Comparison of ENCODE assay signal across 1 cellular context in the genomic region with DNA sequence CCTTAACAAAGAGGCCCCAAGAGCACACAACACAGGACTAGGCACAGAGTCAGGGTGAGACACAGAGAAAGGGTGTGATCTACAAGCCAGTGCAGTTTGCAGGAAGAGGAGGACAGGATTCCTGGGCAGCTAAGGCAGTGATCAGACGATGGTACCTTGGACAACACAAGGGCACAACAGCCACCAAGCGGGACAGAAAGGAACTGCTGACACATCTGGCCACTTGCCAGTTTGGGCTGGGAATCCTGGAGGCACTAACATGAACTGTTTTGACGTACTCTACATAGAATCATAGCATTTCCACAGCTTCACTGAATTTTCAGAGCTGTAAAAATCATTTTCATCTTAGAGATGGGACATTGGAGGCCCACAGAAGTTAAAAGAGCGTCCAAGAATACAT.
TF ChIP-seq lines count a peak whose summit lies in the region.

No MANE protein-coding gene starts in this region.

TF ChIP-seq in GM23338, 12 proteins besides CTCF, POLR2A, EP300 and RAD21 (continued from another document):
- TF ChIP-seq POLR2AphosphoS5 (IDR thresholded peaks at IDR 0.05; ENCODE audit: low read depth) (no peak), ZNF331 (CRISPR knock-in tag; IDR thresholded peaks at IDR 0.05; ENCODE audit: low read depth) (no peak), JUNB (IDR thresholded peaks at IDR 0.05; ENCODE audit: unreplicated experiment) (no peak), CREB1 (CRISPR knock-in tag; IDR thresholded peaks at IDR 0.05; ENCODE audit: low read depth) (no peak), ZNF114 (CRISPR knock-in tag; IDR thresholded peaks at IDR 0.05) (no peak), EZH2phosphoT487 (IDR thresholded peaks at IDR 0.05; ENCODE audit: unreplicated experiment) (no peak), STAT1 (IDR thresholded peaks at IDR 0.05; ENCODE audit: unreplicated experiment) (no peak)
